ENCODE assay signal across 9 cellular contexts in genomic region chr7:151539055-151539714, GRCh38.
DNase-seq lines count a peak whose midpoint lies in the region; ATAC-seq lines count a peak whose summit lies in the region.
"Had no signal": no experiment of that assay in that cellular context is flagged by ENCODE, and none has a peak within 500 bp of the region (broad histone marks: within the 10 kb centered on the region; RNA-seq: fewer than 3 reads in every experiment).

No MANE protein-coding gene starts in this region.

- H3K9me3 Mint-ChIP-seq in memory B cell: peaks cover 4% of the 10 kb centered on the region

- peaks cover 17% of the 10 kb centered on the region for H3K27me3 Mint-ChIP-seq in memory B cell

- no peak overlapping the region for H3K27ac Mint-ChIP-seq in memory B cell
- H3K27ac Mint-ChIP-seq: IgD-negative memory B cell had no signal

- ATAC-seq in GM19351 (IDR thresholded peaks at IDR 0.05; ENCODE audit: unreplicated experiment) (peak; percentile 75), HG03457 (IDR thresholded peaks at IDR 0.05; ENCODE audit: unreplicated experiment) (peak; percentile 65), memory B cell (ENCODE audit: low read depth) (peak; percentile 26), HG03521 (IDR thresholded peaks at IDR 0.05; ENCODE audit: unreplicated experiment) (no peak), GM19467 (IDR thresholded peaks at IDR 0.05; ENCODE audit: unreplicated experiment) (no peak)

- DNase-seq in amniotic epithelial cell (ENCODE audit: low read depth) (peak; percentile 29), memory B cell (ENCODE audit: low spot score in 2 of 2) (no peak), MV-4-11 (lab: John Stamatoyannopoulos, UW) (no peak)
- DNase-seq in activated T-cell treated with anti-CD3 and anti-CD28 coated beads, Interleukin-2, amount 50 U/mL, for 1 hour: no peak

- H3K4me1 Mint-ChIP-seq in memory B cell: peaks cover 2% of the 10 kb centered on the region

- peaks cover 4% of the 10 kb centered on the region for H3K36me3 Mint-ChIP-seq in memory B cell

- no peak overlapping the region for H3K4me3 Mint-ChIP-seq in memory B cell

Comparison
In these comparisons a context has a peak if more than half of its experiments do, and no peak if none do; other contexts are left out.
1. ATAC-seq: peak in GM19351 (single experiment), HG03457 (single experiment) and memory B cell (single experiment); none in HG03521 (single experiment) and GM19467 (single experiment).